In the genomic region with DNA sequence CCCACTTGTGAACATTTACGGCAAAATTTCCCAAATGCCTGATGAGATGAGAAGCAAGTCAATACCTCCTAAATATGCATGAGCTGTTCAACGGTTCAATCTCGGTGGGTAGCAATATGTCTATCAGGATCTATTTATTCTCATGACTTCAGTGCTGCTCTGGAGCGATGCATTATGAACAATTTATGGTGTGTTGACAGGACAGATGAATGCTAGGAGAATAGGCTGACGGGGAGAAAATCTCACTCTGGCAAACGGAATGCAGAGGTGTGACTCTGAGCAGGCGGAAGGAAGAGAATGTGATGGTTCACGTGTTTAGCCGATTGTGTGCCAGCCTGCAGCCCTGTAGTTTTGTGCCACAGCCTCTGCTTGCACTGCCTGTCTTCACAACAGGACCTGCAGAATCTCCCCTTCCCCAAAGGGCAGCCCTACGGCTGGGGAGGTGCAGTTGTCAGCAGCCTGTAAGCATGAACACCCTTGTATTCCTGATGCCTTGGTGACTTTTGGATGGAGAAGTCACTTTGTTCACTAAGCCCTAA, we compare ENCODE assay signal across 1 cellular context.
A peak's percentile ranks its signal among the peaks of the same experiment; 100 is the strongest.
TF ChIP-seq lines count a peak whose summit lies in the region.

No MANE protein-coding gene starts in this region.

TF ChIP-seq in neural cell, 6 proteins besides CTCF, POLR2A, EP300 and RAD21:
- TF ChIP-seq, protein P1, sequence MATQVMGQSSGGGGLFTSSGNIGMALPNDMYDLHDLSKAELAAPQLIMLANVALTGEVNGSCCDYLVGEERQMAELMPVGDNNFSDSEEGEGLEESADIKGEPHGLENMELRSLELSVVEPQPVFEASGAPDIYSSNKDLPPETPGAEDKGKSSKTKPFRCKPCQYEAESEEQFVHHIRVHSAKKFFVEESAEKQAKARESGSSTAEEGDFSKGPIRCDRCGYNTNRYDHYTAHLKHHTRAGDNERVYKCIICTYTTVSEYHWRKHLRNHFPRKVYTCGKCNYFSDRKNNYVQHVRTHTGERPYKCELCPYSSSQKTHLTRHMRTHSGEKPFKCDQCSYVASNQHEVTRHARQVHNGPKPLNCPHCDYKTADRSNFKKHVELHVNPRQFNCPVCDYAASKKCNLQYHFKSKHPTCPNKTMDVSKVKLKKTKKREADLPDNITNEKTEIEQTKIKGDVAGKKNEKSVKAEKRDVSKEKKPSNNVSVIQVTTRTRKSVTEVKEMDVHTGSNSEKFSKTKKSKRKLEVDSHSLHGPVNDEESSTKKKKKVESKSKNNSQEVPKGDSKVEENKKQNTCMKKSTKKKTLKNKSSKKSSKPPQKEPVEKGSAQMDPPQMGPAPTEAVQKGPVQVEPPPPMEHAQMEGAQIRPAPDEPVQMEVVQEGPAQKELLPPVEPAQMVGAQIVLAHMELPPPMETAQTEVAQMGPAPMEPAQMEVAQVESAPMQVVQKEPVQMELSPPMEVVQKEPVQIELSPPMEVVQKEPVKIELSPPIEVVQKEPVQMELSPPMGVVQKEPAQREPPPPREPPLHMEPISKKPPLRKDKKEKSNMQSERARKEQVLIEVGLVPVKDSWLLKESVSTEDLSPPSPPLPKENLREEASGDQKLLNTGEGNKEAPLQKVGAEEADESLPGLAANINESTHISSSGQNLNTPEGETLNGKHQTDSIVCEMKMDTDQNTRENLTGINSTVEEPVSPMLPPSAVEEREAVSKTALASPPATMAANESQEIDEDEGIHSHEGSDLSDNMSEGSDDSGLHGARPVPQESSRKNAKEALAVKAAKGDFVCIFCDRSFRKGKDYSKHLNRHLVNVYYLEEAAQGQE (IDR thresholded peaks at IDR 0.05; ENCODE audit: borderline replicate concordance) = peak; percentile 53
- TF ChIP-seq MXI1 (conservative IDR thresholded peaks at IDR 0.05; ENCODE audit: poor library complexity, severe bottlenecking) (no peak), EZH2 (IDR thresholded peaks at IDR 0.05; ENCODE audit: borderline replicate concordance, insufficient read depth, low read length, poor library complexity, severe bottlenecking) (no peak), POLR2AphosphoS5 (IDR thresholded peaks at IDR 0.05) (peak; percentile 99), SMC3 (conservative IDR thresholded peaks at IDR 0.05; ENCODE audit: poor library complexity) (peak; percentile 56), TAF1 (IDR thresholded peaks at IDR 0.05; ENCODE audit: low read depth) (peak; percentile 17)
